1 cellular context compared by ENCODE assay signal in genomic region chr7:102395958-102396709, GRCh38.
TF ChIP-seq lines count a peak whose summit lies in the region.

A gene with protein sequence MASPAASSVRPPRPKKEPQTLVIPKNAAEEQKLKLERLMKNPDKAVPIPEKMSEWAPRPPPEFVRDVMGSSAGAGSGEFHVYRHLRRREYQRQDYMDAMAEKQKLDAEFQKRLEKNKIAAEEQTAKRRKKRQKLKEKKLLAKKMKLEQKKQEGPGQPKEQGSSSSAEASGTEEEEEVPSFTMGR (plus strand): TSS chr7:102396363. CDS start chr7:102396412, 49 bp downstream.

TF ChIP-seq in HepG2, 621 proteins besides CTCF, POLR2A, EP300 and RAD21 (continued from another document and continues in another):
- TF ChIP-seq GFI1 (CRISPR knock-in tag; IDR thresholded peaks at IDR 0.05; ENCODE audit: borderline replicate concordance) (peak; percentile 79; the same call in 1 of the 2 replicates), ZNF766 (CRISPR knock-in tag; IDR thresholded peaks at IDR 0.05; ENCODE audit: borderline replicate concordance) (0 out of 2 replicates have a peak, but pooled peaks have one; percentile 25), ZNF761 (CRISPR knock-in tag; conservative IDR thresholded peaks at IDR 0.05) (0 out of 2 replicates have a peak, but pooled peaks have one; percentile 39), ZMYM3 (CRISPR knock-in tag; IDR thresholded peaks at IDR 0.05) (no peak), RERE (CRISPR knock-in tag; IDR thresholded peaks at IDR 0.05; ENCODE audit: low read depth) (no peak), BCL6 (CRISPR knock-in tag; IDR thresholded peaks at IDR 0.05) (peak; percentile 22; the same call in 1 of the 2 replicates), MED1 (CRISPR knock-in tag; IDR thresholded peaks at IDR 0.05) (peak; percentile 69), CEBPB (IDR thresholded peaks at IDR 0.05; ENCODE audit: borderline replicate concordance, low read depth, low read length) (peak; percentile 81), ZBTB38 (CRISPR knock-in tag; IDR thresholded peaks at IDR 0.05) (peak; percentile 30; the same call in 1 of the 2 replicates), AGO1 (IDR thresholded peaks at IDR 0.05; ENCODE audit: low read depth, low read length, poor library complexity, severe bottlenecking) (peak; percentile 98), ZNF543 (CRISPR knock-in tag; IDR thresholded peaks at IDR 0.05) (0 out of 2 replicates have a peak, but pooled peaks have one; percentile 61), POLR2AphosphoS5 (IDR thresholded peaks at IDR 0.05; ENCODE audit: low read depth, low read length) (peak; percentile 77), ZNF768 (CRISPR knock-in tag; IDR thresholded peaks at IDR 0.05) (peak; percentile 66; the same call in 1 of the 2 replicates), AHDC1 (CRISPR knock-in tag; IDR thresholded peaks at IDR 0.05; ENCODE audit: borderline replicate concordance) (0 out of 2 replicates have a peak, but pooled peaks have one; percentile 14), POGK (CRISPR knock-in tag; conservative IDR thresholded peaks at IDR 0.05) (peak; percentile 53; the same call in 1 of the 2 replicates), SALL1 (CRISPR knock-in tag; IDR thresholded peaks at IDR 0.05) (peak; percentile 65), KAT2B (IDR thresholded peaks at IDR 0.05; ENCODE audit: borderline replicate concordance, low read depth, low read length) (no peak)
- TF ChIP-seq, protein P1, sequence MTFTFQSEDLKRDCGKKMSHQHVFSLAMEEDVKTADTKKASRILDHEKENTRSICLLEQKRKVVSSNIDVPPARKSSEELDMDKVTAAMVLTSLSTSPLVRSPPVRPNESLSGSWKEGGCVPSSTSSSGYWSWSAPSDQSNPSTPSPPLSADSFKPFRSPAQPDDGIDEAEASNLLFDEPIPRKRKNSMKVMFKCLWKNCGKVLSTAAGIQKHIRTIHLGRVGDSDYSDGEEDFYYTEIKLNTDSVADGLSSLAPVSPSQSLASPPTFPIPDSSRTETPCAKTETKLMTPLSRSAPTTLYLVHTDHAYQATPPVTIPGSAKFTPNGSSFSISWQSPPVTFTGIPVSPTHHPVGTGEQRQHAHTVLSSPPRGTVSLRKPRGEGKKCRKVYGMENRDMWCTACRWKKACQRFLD (CRISPR knock-in tag; IDR thresholded peaks at IDR 0.05; ENCODE audit: borderline replicate concordance): peak; percentile 32; the same call in 1 of the 2 replicates
- TF ChIP-seq, protein P2, sequence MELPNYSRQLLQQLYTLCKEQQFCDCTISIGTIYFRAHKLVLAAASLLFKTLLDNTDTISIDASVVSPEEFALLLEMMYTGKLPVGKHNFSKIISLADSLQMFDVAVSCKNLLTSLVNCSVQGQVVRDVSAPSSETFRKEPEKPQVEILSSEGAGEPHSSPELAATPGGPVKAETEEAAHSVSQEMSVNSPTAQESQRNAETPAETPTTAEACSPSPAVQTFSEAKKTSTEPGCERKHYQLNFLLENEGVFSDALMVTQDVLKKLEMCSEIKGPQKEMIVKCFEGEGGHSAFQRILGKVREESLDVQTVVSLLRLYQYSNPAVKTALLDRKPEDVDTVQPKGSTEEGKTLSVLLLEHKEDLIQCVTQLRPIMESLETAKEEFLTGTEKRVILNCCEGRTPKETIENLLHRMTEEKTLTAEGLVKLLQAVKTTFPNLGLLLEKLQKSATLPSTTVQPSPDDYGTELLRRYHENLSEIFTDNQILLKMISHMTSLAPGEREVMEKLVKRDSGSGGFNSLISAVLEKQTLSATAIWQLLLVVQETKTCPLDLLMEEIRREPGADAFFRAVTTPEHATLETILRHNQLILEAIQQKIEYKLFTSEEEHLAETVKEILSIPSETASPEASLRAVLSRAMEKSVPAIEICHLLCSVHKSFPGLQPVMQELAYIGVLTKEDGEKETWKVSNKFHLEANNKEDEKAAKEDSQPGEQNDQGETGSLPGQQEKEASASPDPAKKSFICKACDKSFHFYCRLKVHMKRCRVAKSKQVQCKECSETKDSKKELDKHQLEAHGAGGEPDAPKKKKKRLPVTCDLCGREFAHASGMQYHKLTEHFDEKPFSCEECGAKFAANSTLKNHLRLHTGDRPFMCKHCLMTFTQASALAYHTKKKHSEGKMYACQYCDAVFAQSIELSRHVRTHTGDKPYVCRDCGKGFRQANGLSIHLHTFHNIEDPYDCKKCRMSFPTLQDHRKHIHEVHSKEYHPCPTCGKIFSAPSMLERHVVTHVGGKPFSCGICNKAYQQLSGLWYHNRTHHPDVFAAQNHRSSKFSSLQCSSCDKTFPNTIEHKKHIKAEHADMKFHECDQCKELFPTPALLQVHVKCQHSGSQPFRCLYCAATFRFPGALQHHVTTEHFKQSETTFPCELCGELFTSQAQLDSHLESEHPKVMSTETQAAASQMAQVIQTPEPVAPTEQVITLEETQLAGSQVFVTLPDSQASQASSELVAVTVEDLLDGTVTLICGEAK (IDR thresholded peaks at IDR 0.05): no peak
- TF ChIP-seq, protein P2 (CRISPR knock-in tag; IDR thresholded peaks at IDR 0.05): no peak
